Comparison of ENCODE assay signal across 11 cellular contexts in genomic region chr10:14570800-14571199, GRCh38.
DNase-seq lines count a peak whose midpoint lies in the region; ATAC-seq and TF ChIP-seq lines count a peak whose summit lies in the region.
"Had no signal": no experiment of that assay in that cellular context is flagged by ENCODE, and none has a peak within 500 bp of the region (broad histone marks: within the 10 kb centered on the region; RNA-seq: fewer than 3 reads in every experiment).

No MANE protein-coding gene starts in this region.

- H3K36me3 Mint-ChIP-seq in CD8-positive, alpha-beta T cell: peaks cover 61% of the 10 kb centered on the region
- H3K36me3 Mint-ChIP-seq in T-cell: peaks cover 46% of the 10 kb centered on the region
- peaks cover 52% of the 10 kb centered on the region for H3K36me3 Mint-ChIP-seq in stimulated activated effector memory CD8-positive, alpha-beta T cell treated with anti-CD3 and anti-CD28 coated beads, Interleukin-12 subunit alpha, Interleukin-12 subunit beta, amount 100 ng/mL, for 72 hours

- POLR2A ChIA-PET in CD8-positive, alpha-beta T cell (lab: Charles Lee): interaction anchor here (1.0 to 4.7 kb wide), 8 partner anchors 9 to 389 kb away, joined by 4 to 40 read pairs (median 12); partner anchors contain the start of gene MEIG1
- POLR2A ChIA-PET in T-cell (lab: Charles Lee): interaction anchor here (0.5 to 6.2 kb wide), 23 partner anchors 8 to 281 kb away, joined by 3 to 64 read pairs (median 9); no protein-coding TSS in a partner anchor

- CTCF ChIA-PET in CD8-positive, alpha-beta T cell (lab: Charles Lee): interaction anchor here (1.3 to 1.6 kb wide), 3 partner anchors 10 to 28 kb away, joined by 3 to 6 read pairs (median 4); no protein-coding TSS in a partner anchor
- CTCF ChIA-PET in T-cell (lab: Charles Lee): interaction anchor here (0.6 to 3.0 kb wide), 9 partner anchors 8 to 266 kb away, joined by 3 to 12 read pairs (median 3); no protein-coding TSS in a partner anchor

- ATAC-seq in CD8-positive, alpha-beta T cell: peak; percentile 37
- peak in 1 of 4 experiments; percentile 18 for ATAC-seq in T-cell (replicated peaks in 1 of 4)
- ATAC-seq in stimulated activated effector memory CD8-positive, alpha-beta T cell treated with anti-CD3 and anti-CD28 coated beads, Interleukin-12 subunit alpha, Interleukin-12 subunit beta, amount 100 ng/mL, for 72 hours: no peak

- H3K36me3 ChIP-seq in CD8-positive, alpha-beta T cell (ENCODE audit: insufficient read depth, low read length): peaks cover 11% of the 10 kb centered on the region
- peaks cover 0 to 17% (median 0%) of the 10 kb centered on the region in 3 donors for H3K36me3 ChIP-seq in esophagus squamous epithelium
- H3K36me3 ChIP-seq: cardiac muscle cell had no signal

- H3K27me3 Mint-ChIP-seq in CD8-positive, alpha-beta T cell (ENCODE audit: low read depth): no peaks in the 10 kb centered on the region
- H3K27me3 Mint-ChIP-seq in T-cell: no peaks in the 10 kb centered on the region

- DNase-seq in CD8-positive, alpha-beta T cell: peak in 1 of 7 experiments; percentile 43
- DNase-seq in T-cell (peak in 5 of 34 experiments; percentile 24 to 58 (median 47)), esophagus squamous epithelium (lab: John Stamatoyannopoulos, UW) (no peak), NCI-H446 treated with DMSO at 0.1 percent for 48 hours (lab: John Stamatoyannopoulos, UW) (no peak), NCI-H2171 (lab: John Stamatoyannopoulos, UW) (no peak), activated gamma-delta T cell (lab: John Stamatoyannopoulos, UW) (no peak)
- DNase-seq in stimulated activated effector memory CD8-positive, alpha-beta T cell treated with anti-CD3 and anti-CD28 coated beads, Interleukin-12 subunit alpha, Interleukin-12 subunit beta, amount 100 ng/mL, for 72 hours (ENCODE audit: low spot score in 2 of 2): no peak
- DNase-seq: foreskin fibroblast; NCI-H1092 treated with DMSO at 0.1 percent for 48 hours; stimulated activated CD4-positive, alpha-beta T cell treated with anti-CD3 and anti-CD28 coated beads, Interleukin-4, amount 100 ng/mL, for 4 hours had no signal

- peaks cover 64% of the 10 kb centered on the region for H3K4me1 ChIP-seq in CD8-positive, alpha-beta T cell (ENCODE audit: insufficient read depth, low read length)
- peaks cover 6 to 53% (median 14%) of the 10 kb centered on the region in 3 donors for H3K4me1 ChIP-seq in esophagus squamous epithelium

- H3K9me3 Mint-ChIP-seq in CD8-positive, alpha-beta T cell: peaks cover 8% of the 10 kb centered on the region
- H3K9me3 Mint-ChIP-seq in T-cell: peaks cover 0 to 4% (median 2%) of the 10 kb centered on the region in 3 donors
- H3K9me3 Mint-ChIP-seq in stimulated activated effector memory CD8-positive, alpha-beta T cell treated with anti-CD3 and anti-CD28 coated beads, Interleukin-12 subunit alpha, Interleukin-12 subunit beta, amount 100 ng/mL, for 72 hours: peaks cover 3% of the 10 kb centered on the region

- TF ChIP-seq CTCF in CD8-positive, alpha-beta T cell (IDR thresholded peaks at IDR 0.05): no peak
- no peak for TF ChIP-seq CTCF in esophagus squamous epithelium (IDR thresholded peaks at IDR 0.05)

- H3K27ac Mint-ChIP-seq in CD8-positive, alpha-beta T cell: peak overlapping the region; percentile 97
- H3K27ac Mint-ChIP-seq in T-cell: peak overlapping the region; percentile 99 to 100
- H3K27ac Mint-ChIP-seq in stimulated activated effector memory CD8-positive, alpha-beta T cell treated with anti-CD3 and anti-CD28 coated beads, Interleukin-12 subunit alpha, Interleukin-12 subunit beta, amount 100 ng/mL, for 72 hours: peak overlapping the region; percentile 90

- no peaks in the 10 kb centered on the region for H3K27me3 ChIP-seq in CD8-positive, alpha-beta T cell (ENCODE audit: insufficient read depth, low read length)
- no peaks in the 10 kb centered on the region for H3K27me3 ChIP-seq in esophagus squamous epithelium
- H3K27me3 ChIP-seq: cardiac muscle cell had no signal

- H3K4me1 Mint-ChIP-seq in CD8-positive, alpha-beta T cell (ENCODE audit: low read depth): peaks cover 88% of the 10 kb centered on the region
- peaks cover 81 to 92% (median 92%) of the 10 kb centered on the region in 3 donors for H3K4me1 Mint-ChIP-seq in T-cell
- H3K4me1 Mint-ChIP-seq in stimulated activated effector memory CD8-positive, alpha-beta T cell treated with anti-CD3 and anti-CD28 coated beads, Interleukin-12 subunit alpha, Interleukin-12 subunit beta, amount 100 ng/mL, for 72 hours: peaks cover 75% of the 10 kb centered on the region

- peak overlapping the region; percentile 65 for H3K4me3 ChIP-seq in CD8-positive, alpha-beta T cell (ENCODE audit: low read depth, low read length)
- peak overlapping the region in 1 of 4 donors; percentile 2 for H3K4me3 ChIP-seq in esophagus squamous epithelium
- H3K4me3 ChIP-seq: cardiac muscle cell had no signal

- TF ChIP-seq POLR2A in esophagus squamous epithelium (IDR thresholded peaks at IDR 0.05): no peak

- H3K9me3 ChIP-seq in CD8-positive, alpha-beta T cell (ENCODE audit: low read length): no peaks in the 10 kb centered on the region
- H3K9me3 ChIP-seq in esophagus squamous epithelium: no peaks in the 10 kb centered on the region

- intact Hi-C loops in CD8-positive, alpha-beta T cell (cut with DNase I, micrococcal nuclease): loop anchor here (1.0 to 5.0 kb wide), 2 partner anchors 10 to 267 kb away; partner anchors contain the start of genes CDNF (in 1 of the 2), HSPA14 (in 1 of the 2) and MSANTD7 (in 1 of the 2)
- intact Hi-C loops in esophagus squamous epithelium (cut with DNase I): no loop called here

- H3K4me3 Mint-ChIP-seq in CD8-positive, alpha-beta T cell: peak overlapping the region; percentile 88
- H3K4me3 Mint-ChIP-seq in T-cell: peak overlapping the region; percentile 85 to 91 (median 90)
- H3K4me3 Mint-ChIP-seq in stimulated activated effector memory CD8-positive, alpha-beta T cell treated with anti-CD3 and anti-CD28 coated beads, Interleukin-12 subunit alpha, Interleukin-12 subunit beta, amount 100 ng/mL, for 72 hours: peak overlapping the region; percentile 65

- H3K27ac ChIP-seq in CD8-positive, alpha-beta T cell (ENCODE audit: low read depth, low read length): peak overlapping the region; percentile 89
- H3K27ac ChIP-seq in esophagus squamous epithelium: peak overlapping the region; percentile 44 to 78 (median 68)
- H3K27ac ChIP-seq: cardiac muscle cell had no signal

- WGBS in esophagus squamous epithelium, 2 donors: 13 to 33% methylated on average over 1 of the region's 1 CpG
